In genomic region chr11:113532697-113533424, GRCh38 we compare ENCODE assay signal across 8 cellular contexts. TPM values are rescaled to one million over a fixed set of nuclear protein-coding genes. Genes with fewer than 3 reads are reported as not detected.
DNase-seq lines count a peak whose midpoint lies in the region; ATAC-seq and TF ChIP-seq lines count a peak whose summit lies in the region.

No MANE protein-coding gene starts in this region.

- POLR2A ChIA-PET in GM10248 (lab: Yijun Ruan, JAX) = no interaction called here
- POLR2A ChIA-PET in SK-N-SH (lab: Yijun Ruan, JAX) = no interaction called here

- no peak for TF ChIP-seq EP300 in SK-N-SH (IDR thresholded peaks at IDR 0.05; ENCODE audit: borderline replicate concordance in 1 of 2, low read depth in 1 of 2, low read length in 1 of 2)

- no peaks in the 10 kb centered on the region for H3F3A ChIP-seq in SK-N-SH (replicated peaks; ENCODE audit: insufficient read depth)

- H2AFZ ChIP-seq in SK-N-SH (ENCODE audit: low read depth) = no peak overlapping the region

- H3K4me3 ChIP-seq in SK-N-SH (ENCODE audit: low read depth in 2 of 2, low read length in 1 of 2) = peak overlapping the region in 1 of 2 experiments; percentile 37; a peak in 1 of 4 replicates
- H3K4me3 ChIP-seq in heart left ventricle = no peak overlapping the region
- no peak overlapping the region for H3K4me3 ChIP-seq in psoas muscle

- H3K27ac ChIP-seq in SK-N-SH (ENCODE audit: low read depth in 2 of 2, low read length in 1 of 2) (no peak overlapping the region), heart left ventricle (no peak overlapping the region), psoas muscle (no peak overlapping the region)

- H3K27me3 ChIP-seq in SK-N-SH (ENCODE audit: insufficient read depth) (no peaks in the 10 kb centered on the region; the same call in 1 of the 2 replicates), heart left ventricle (peaks cover 0 to 12% (median 0%) of the 10 kb centered on the region in 9 donors), psoas muscle (ENCODE audit: insufficient read depth in 3 of 3, low read length in 2 of 3) (no peaks in the 10 kb centered on the region)

- H3K79me2 ChIP-seq in SK-N-SH (ENCODE audit: insufficient read depth) = no peaks in the 10 kb centered on the region

- H3K36me3 ChIP-seq in SK-N-SH (replicated peaks in 1 of 2; ENCODE audit: control insufficient read depth in 1 of 2, insufficient read depth in 2 of 2, low read length in 1 of 2) (no peaks in the 10 kb centered on the region), heart left ventricle (no peaks in the 10 kb centered on the region), psoas muscle (ENCODE audit: insufficient read depth in 1 of 2, low read depth in 1 of 2) (no peaks in the 10 kb centered on the region)

- 21% methylated on average over 9 of the region's 9 CpGs for WGBS in SK-N-SH (ENCODE audit: low lambda C conversion rate)
- 9 to 12% (median 12%) methylated on average over 9 of the region's 9 CpGs for WGBS in heart left ventricle, 4 donors
- 5 to 7% (median 5%) methylated on average over 9 of the region's 9 CpGs for WGBS in psoas muscle, 3 donors

- TF ChIP-seq CTCF in GM10248 (IDR thresholded peaks at IDR 0.05; ENCODE audit: control extremely low read depth, extremely low read depth, low read depth, missing control alignments) (peak; percentile 78), SK-N-SH (IDR thresholded peaks at IDR 0.05) (peak; percentile 92), heart left ventricle (IDR thresholded peaks at IDR 0.05) (peak; percentile 79 to 92 (median 85)), psoas muscle (IDR thresholded peaks at IDR 0.05) (peak; percentile 81)

- no peaks in the 10 kb centered on the region for H3K9me3 Mint-ChIP-seq in activated naive CD4-positive, alpha-beta T cell treated with anti-CD3 and anti-CD28 coated beads, Interleukin-2, amount 50 U/mL, for 72 hours

- intact Hi-C loops in heart left ventricle (cut with DNase I) (loop anchor here in 9 of 10 donors (1.0 to 10.0 kb wide), 8 partner anchors 192 to 1318 kb away; no protein-coding TSS in a partner anchor), psoas muscle (cut with DNase I) (loop anchor here (1.0 to 5.0 kb wide), 3 partner anchors 199 to 228 kb away; no protein-coding TSS in a partner anchor)

- H3K9me3 ChIP-seq in SK-N-SH (no peaks in the 10 kb centered on the region), heart left ventricle (no peaks in the 10 kb centered on the region), psoas muscle (no peaks in the 10 kb centered on the region)

- no peak overlapping the region for H3K9ac ChIP-seq in SK-N-SH

- H3K36me3 Mint-ChIP-seq in activated naive CD4-positive, alpha-beta T cell treated with anti-CD3 and anti-CD28 coated beads, Interleukin-2, amount 50 U/mL, for 72 hours = no peaks in the 10 kb centered on the region

- TF ChIP-seq RAD21 in SK-N-SH (IDR thresholded peaks at IDR 0.05; ENCODE audit: low read length) = peak; percentile 88

- peaks cover 0 to 5% of the 10 kb centered on the region in 2 experiments; a peak in 1 of 4 replicates for H3K4me1 ChIP-seq in SK-N-SH (ENCODE audit: control insufficient read depth in 1 of 2, insufficient read depth in 2 of 2, low read depth in 1 of 2, low read length in 1 of 2)
- peaks cover 0 to 8% (median 0%) of the 10 kb centered on the region in 12 donors for H3K4me1 ChIP-seq in heart left ventricle
- H3K4me1 ChIP-seq in psoas muscle = peaks cover 15% of the 10 kb centered on the region

- peak; percentile 51 to 55 for ATAC-seq in activated naive CD4-positive, alpha-beta T cell treated with anti-CD3 and anti-CD28 coated beads, Interleukin-2, amount 50 U/mL, for 72 hours
- ATAC-seq in heart left ventricle (peak; percentile 55 to 89 (median 74)), psoas muscle (peak; percentile 73 to 91 (median 74)), GM21526 (IDR thresholded peaks at IDR 0.05; ENCODE audit: low FRiP score, unreplicated experiment) (no peak), HG03469 (IDR thresholded peaks at IDR 0.05; ENCODE audit: unreplicated experiment) (no peak)

- DNase-seq in GM10248 (ENCODE audit: extremely low spot score) (peak; percentile 69), NAMALWA (ENCODE audit: low spot score) (peak; percentile 53), SK-N-SH (peak; percentile 80), heart left ventricle (peak; percentile 53 to 79 (median 75)), psoas muscle (peak; percentile 66 to 80)
- peak in 1 of 2 donors; percentile 62 for DNase-seq in activated naive CD4-positive, alpha-beta T cell treated with anti-CD3 and anti-CD28 coated beads, Interleukin-2, amount 50 U/mL, for 72 hours (ENCODE audit: low spot score in 2 of 2)

- no peaks in the 10 kb centered on the region for H4K20me1 ChIP-seq in SK-N-SH (ENCODE audit: insufficient read depth)

- no peaks in the 10 kb centered on the region for H3K9me2 ChIP-seq in SK-N-SH

- no peak overlapping the region for H3K4me2 ChIP-seq in SK-N-SH

- CTCF ChIA-PET in GM10248 (lab: Yijun Ruan, JAX) (interaction anchor here (0.7 to 6.1 kb wide), 24 partner anchors 8 to 728 kb away, joined by 3 to 70 read pairs (median 5); partner anchors contain the start of genes TTC12 and ZW10), SK-N-SH (lab: Yijun Ruan, JAX) (interaction anchor here (0.5 to 7.0 kb wide), 48 partner anchors 9 to 244 kb away, joined by 3 to 61 read pairs (median 4); partner anchors contain the start of gene DRD2)

- no peak overlapping the region for H3K27ac Mint-ChIP-seq in activated naive CD4-positive, alpha-beta T cell treated with anti-CD3 and anti-CD28 coated beads, Interleukin-2, amount 50 U/mL, for 72 hours

- TF ChIP-seq POLR2A in heart left ventricle (IDR thresholded peaks at IDR 0.05) = no peak

TF ChIP-seq in SK-N-SH, 30 proteins besides CTCF, POLR2A, EP300 and RAD21:
- TF ChIP-seq FOXJ3 (CRISPR knock-in tag; IDR thresholded peaks at IDR 0.05) (no peak), RFX5 (IDR thresholded peaks at IDR 0.05; ENCODE audit: low read length) (no peak), PBX3 (IDR thresholded peaks at IDR 0.05) (no peak), TCF12 (IDR thresholded peaks at IDR 0.05) (no peak), FOSL2 (IDR thresholded peaks at IDR 0.05; ENCODE audit: borderline replicate concordance, low read depth) (no peak), ZBTB33 (IDR thresholded peaks at IDR 0.05; ENCODE audit: borderline replicate concordance, low read depth) (no peak), SMC3 (IDR thresholded peaks at IDR 0.05; ENCODE audit: low read depth, low read length) (peak; percentile 94), ELF1 (IDR thresholded peaks at IDR 0.05) (no peak), MEF2A (IDR thresholded peaks at IDR 0.05; ENCODE audit: borderline replicate concordance, low read depth) (no peak)

RNA-seq across cellular contexts. Expression of gene DRD2, which starts 57.7 kb away (rescaled TPM):
- polyA plus RNA-seq in SK-N-SH (2012; rRNA removed) (0.10 and 0.18 TPM in 2 replicates), heart left ventricle (under 1 TPM in 1 of 2 donors, not detected in 1; 0.12 TPM), psoas muscle (under 1 TPM; 0.03 to 0.18 (median 0.05) TPM)
- 0.06 and 0.39 TPM in 2 replicates for polyA plus RNA-seq in SK-N-SH (2012; cell fraction: cytosol; rRNA removed)
- 0.05 and 0.12 TPM in 2 replicates for polyA plus RNA-seq in SK-N-SH (2012; cell fraction: nucleus; rRNA removed)
- total RNA-seq in activated naive CD4-positive, alpha-beta T cell treated with anti-CD3 and anti-CD28 coated beads, Interleukin-2, amount 50 U/mL, for 72 hours = not detected
- total RNA-seq in heart left ventricle (under 1 TPM in 1 of 9 donors, not detected in 8; 0.14 TPM), psoas muscle (under 1 TPM in 3 of 4 donors, not detected in 1; 0.12 to 0.24 (median 0.17) TPM)

Comparison
In these comparisons a context has a peak if more than half of its experiments do, and no peak if none do; other contexts are left out.
1. ATAC-seq: peak in activated naive CD4-positive, alpha-beta T cell treated with anti-CD3 and anti-CD28 coated beads, Interleukin-2, amount 50 U/mL, for 72 hours (2 of 2), heart left ventricle (4 of 4) and psoas muscle (4 of 4); none in GM21526 (single experiment) and HG03469 (single experiment).
2. Peak in every context shown above with its lines, with median percentiles within 50 percentile points of each other: CTCF ChIP-seq.